ENCODE assay signal across 9 cellular contexts in the genomic region with DNA sequence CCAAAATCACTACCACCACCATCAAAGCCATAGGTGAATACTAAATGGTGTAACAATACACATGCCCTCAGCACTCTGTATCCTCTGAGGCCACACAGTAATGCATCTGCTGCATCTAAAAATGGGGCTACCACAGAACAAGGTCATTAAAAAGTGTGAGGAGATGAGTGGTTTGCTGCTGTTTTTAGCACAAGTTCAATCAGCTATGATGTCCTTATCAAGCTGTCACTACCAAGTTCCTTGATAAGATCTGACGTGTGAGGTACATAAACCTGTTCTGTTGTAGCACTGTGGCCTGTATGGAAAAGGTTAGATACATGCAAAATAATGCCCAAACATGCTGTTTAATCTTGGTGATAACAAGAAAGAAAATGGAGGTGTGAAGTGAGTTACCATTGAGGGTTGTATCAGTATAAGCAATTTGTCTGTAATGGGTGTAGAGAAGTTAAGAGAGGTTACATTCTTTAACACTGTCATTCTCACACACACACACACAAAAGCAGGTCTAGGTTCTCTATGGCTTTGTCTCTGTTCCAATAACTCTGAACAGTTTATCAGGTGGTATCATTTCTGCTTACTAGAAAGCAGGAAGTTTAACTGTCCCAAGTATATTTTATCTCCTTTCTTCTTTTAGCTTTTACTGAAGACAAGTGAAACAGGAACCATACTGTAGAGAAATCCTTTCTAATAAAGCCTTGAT.
DNase-seq lines count a peak whose midpoint lies in the region; ATAC-seq and TF ChIP-seq lines count a peak whose summit lies in the region.
"Had no signal": no experiment of that assay in that cellular context is flagged by ENCODE, and none has a peak within 500 bp of the region (broad histone marks: within the 10 kb centered on the region; RNA-seq: fewer than 3 reads in every experiment).

No MANE protein-coding gene starts in this region.

- H3K4me1 Mint-ChIP-seq in naive B cell: peaks cover 12 to 21% (median 21%) of the 10 kb centered on the region in 3 donors
- peaks cover 28% of the 10 kb centered on the region for H3K4me1 Mint-ChIP-seq in endodermal cell

- TF ChIP-seq POLR2A in Peyer's patch (IDR thresholded peaks at IDR 0.05): no peak

- H3K4me1 ChIP-seq in endodermal cell (ENCODE audit: control insufficient read depth, insufficient read depth, low read length) (peaks cover 6% of the 10 kb centered on the region), Peyer's patch (no peaks in the 10 kb centered on the region)

- no peaks in the 10 kb centered on the region for H3K36me3 Mint-ChIP-seq in naive B cell
- H3K36me3 Mint-ChIP-seq in endodermal cell (ENCODE audit: low read depth): peaks cover 10% of the 10 kb centered on the region

- H3K9me3 Mint-ChIP-seq in naive B cell (no peaks in the 10 kb centered on the region), endodermal cell (no peaks in the 10 kb centered on the region)

- H3K9me3 ChIP-seq in endodermal cell (ENCODE audit: control insufficient read depth, low read length): no peaks in the 10 kb centered on the region
- no peaks in the 10 kb centered on the region for H3K9me3 ChIP-seq in Peyer's patch

- peak overlapping the region in 4 of 6 donors; percentile 21 to 93 (median 58) for H3K27ac Mint-ChIP-seq in naive B cell
- H3K27ac Mint-ChIP-seq in endodermal cell: no peak overlapping the region

- H3K27ac ChIP-seq in endodermal cell (ENCODE audit: low read depth, low read length) (no peak overlapping the region), Peyer's patch (no peak overlapping the region)

- ATAC-seq in GM18858 (IDR thresholded peaks at IDR 0.05; ENCODE audit: unreplicated experiment) (peak; percentile 65), GM21825 (IDR thresholded peaks at IDR 0.05; ENCODE audit: unreplicated experiment) (peak; percentile 70), naive B cell (ENCODE audit: low read depth in 2 of 2) (peak; percentile 73 to 82)

- H3K4me3 ChIP-seq in endodermal cell (ENCODE audit: low read length): no peak overlapping the region
- H3K4me3 ChIP-seq in Peyer's patch: no peak overlapping the region

- H3K36me3 ChIP-seq in endodermal cell (ENCODE audit: control insufficient read depth, insufficient read depth, low read length) (peaks cover 13% of the 10 kb centered on the region), Peyer's patch (no peaks in the 10 kb centered on the region)

- TF ChIP-seq CTCF in endodermal cell (conservative IDR thresholded peaks at IDR 0.05): no peak
- no peak for TF ChIP-seq CTCF in Peyer's patch (IDR thresholded peaks at IDR 0.05)

- WGBS in endodermal cell (ENCODE audit: insufficient coverage in 1 of 2, insufficient read length in 1 of 2), 2 experiments: 56 to 100% methylated on average over 1 of the region's 1 CpG

- H3K4me3 Mint-ChIP-seq in naive B cell (peak overlapping the region in 1 of 8 donors; percentile 8), endodermal cell (no peak overlapping the region)

- peak; percentile 79 for DNase-seq in NOMO-1 treated with DMSO at 0.1 percent for 48 hours (lab: John Stamatoyannopoulos, UW; ENCODE audit: unreplicated experiment)
- DNase-seq in naive B cell: no peak
- DNase-seq in endodermal cell: no peak
- DNase-seq in activated CD4-positive, alpha-beta T cell treated with anti-CD3 and anti-CD28 coated beads, Interleukin-2, amount 50 U/mL, for 1 hour: no peak
- no peak for DNase-seq in Peyer's patch
- DNase-seq: EL, NCI-H2171 had no signal

- H3K27me3 Mint-ChIP-seq in naive B cell: no peaks in the 10 kb centered on the region
- H3K27me3 Mint-ChIP-seq in endodermal cell (ENCODE audit: insufficient read depth): no peaks in the 10 kb centered on the region

- H3K27me3 ChIP-seq in endodermal cell (ENCODE audit: control insufficient read depth, insufficient read depth, low read length, poor library complexity, severe bottlenecking) (no peaks in the 10 kb centered on the region), Peyer's patch (no peaks in the 10 kb centered on the region)

- no peak overlapping the region for H3K9ac ChIP-seq in endodermal cell (ENCODE audit: extremely low read depth, low read length, poor library complexity, severe bottlenecking)
